In genomic region chr20:61581825-61582188, GRCh38 we compare ENCODE assay signal across 31 cellular contexts.
"Had no signal": no experiment of that assay in that cellular context is flagged by ENCODE, and none has a peak within 500 bp of the region (broad histone marks: within the 10 kb centered on the region; RNA-seq: fewer than 3 reads in every experiment).

No MANE protein-coding gene starts in this region.

- DNase-seq: activated CD4-positive, alpha-beta T cell treated with anti-CD3 and anti-CD28 coated beads for 1 hour; activated CD4-positive, alpha-beta T cell treated with anti-CD3 and anti-CD28 coated beads for 48 hours; activated CD4-positive, alpha-beta T cell treated with anti-CD3 and anti-CD28 coated beads, Interleukin-2, amount 50 U/mL, for 4 hours; activated CD4-positive, CD25-positive, alpha-beta regulatory T cell; activated CD8-positive, alpha-beta T cell treated with anti-CD3 and anti-CD28 coated beads for 36 hours; activated effector memory CD4-positive, alpha-beta T cell treated with anti-CD3 and anti-CD28 coated beads, Interleukin-2, amount 50 U/mL, for 16 hours; activated naive CD4-positive, alpha-beta T cell; activated naive CD4-positive, alpha-beta T cell treated with anti-CD3 and anti-CD28 coated beads, Interleukin-2, amount 50 U/mL, for 16 hours; activated naive CD8-positive, alpha-beta T cell treated with anti-CD3 and anti-CD28 coated beads for 36 hours; activated T-cell treated with anti-CD3 and anti-CD28 coated beads, Interleukin-2, amount 50 U/mL, for 1 hour; activated T-cell treated with anti-CD3 and anti-CD28 coated beads, Interleukin-2, amount 50 U/mL, for 72 hours; amniotic stem cell; aorta; brain microvascular endothelial cell; central memory CD4-positive, alpha-beta T cell; Karpas-422; NCI-H1048; NCI-H1105 treated with DMSO at 0.1 percent for 48 hours; NCI-H1436; NCI-H1694 treated with DMSO at 0.1 percent for 48 hours; NCI-H2029; NCI-H345; NCI-H524 treated with DMSO at 0.1 percent for 48 hours; PC-3; Peyer's patch; SHP77 treated with DMSO at 0.1 percent for 48 hours; SK-N-SH had no signal

- H3K27me3 ChIP-seq: brain microvascular endothelial cell, Peyer's patch had no signal

- H3K27me3 Mint-ChIP-seq: activated naive CD8-positive, alpha-beta T cell treated with anti-CD3 and anti-CD28 coated beads for 36 hours had no signal

- H3K9ac ChIP-seq: SK-N-SH had no signal

- H3K36me3 ChIP-seq: brain microvascular endothelial cell, Peyer's patch, SJSA1 had no signal

- H3K4me3 Mint-ChIP-seq: activated CD8-positive, alpha-beta T cell treated with anti-CD3 and anti-CD28 coated beads for 36 hours; activated naive CD8-positive, alpha-beta T cell treated with anti-CD3 and anti-CD28 coated beads for 36 hours; activated T-cell treated with anti-CD3 and anti-CD28 coated beads, Interleukin-2, amount 50 U/mL, for 72 hours; activated T-helper 17 cell treated with anti-CD3 and anti-CD28 coated beads, Interleukin-2, amount 50 U/mL, for 72 hours; T-helper 1 cell treated with Interleukin-12 subunit alpha and Interleukin-12 subunit beta and Interleukin-4 antibody, amounts not matched to agents 30 μg/mL and 1 μg/mL, for 36 hours; T-helper 2 cell treated with Interferon-gamma antibody and Interleukin-4, amounts not matched to agents 5 μg/mL and 100 μg/mL, for 36 hours had no signal

- H3K27ac ChIP-seq: brain microvascular endothelial cell, Peyer's patch, SJSA1 had no signal

- H3K27ac Mint-ChIP-seq: activated CD8-positive, alpha-beta T cell treated with anti-CD3 and anti-CD28 coated beads for 36 hours; activated naive CD8-positive, alpha-beta T cell treated with anti-CD3 and anti-CD28 coated beads for 36 hours; activated T-cell treated with anti-CD3 and anti-CD28 coated beads, Interleukin-2, amount 50 U/mL, for 72 hours; activated T-helper 17 cell treated with anti-CD3 and anti-CD28 coated beads, Interleukin-2, amount 50 U/mL, for 72 hours; T-helper 1 cell treated with Interleukin-12 subunit alpha and Interleukin-12 subunit beta and Interleukin-4 antibody, amounts not matched to agents 30 μg/mL and 1 μg/mL, for 36 hours; T-helper 2 cell treated with Interferon-gamma antibody and Interleukin-4, amounts not matched to agents 5 μg/mL and 100 μg/mL, for 36 hours had no signal

- H3K4me3 ChIP-seq: Peyer's patch, SJSA1 had no signal

- H3K9me3 Mint-ChIP-seq: activated CD8-positive, alpha-beta T cell treated with anti-CD3 and anti-CD28 coated beads for 36 hours; activated naive CD8-positive, alpha-beta T cell treated with anti-CD3 and anti-CD28 coated beads for 36 hours; activated T-cell treated with anti-CD3 and anti-CD28 coated beads, Interleukin-2, amount 50 U/mL, for 72 hours; activated T-helper 17 cell treated with anti-CD3 and anti-CD28 coated beads, Interleukin-2, amount 50 U/mL, for 72 hours; T-helper 1 cell treated with Interleukin-12 subunit alpha and Interleukin-12 subunit beta and Interleukin-4 antibody, amounts not matched to agents 30 μg/mL and 1 μg/mL, for 36 hours; T-helper 2 cell treated with Interferon-gamma antibody and Interleukin-4, amounts not matched to agents 5 μg/mL and 100 μg/mL, for 36 hours had no signal

- H3K9me3 ChIP-seq: Peyer's patch, SJSA1, SK-N-SH had no signal

- H3K36me3 Mint-ChIP-seq: activated naive CD8-positive, alpha-beta T cell treated with anti-CD3 and anti-CD28 coated beads for 36 hours had no signal

- H3K4me2 ChIP-seq: SK-N-SH had no signal

- ATAC-seq: activated CD8-positive, alpha-beta T cell treated with anti-CD3 and anti-CD28 coated beads for 36 hours; activated T-cell treated with anti-CD3 and anti-CD28 coated beads, Interleukin-2, amount 50 U/mL, for 72 hours; activated T-helper 17 cell treated with anti-CD3 and anti-CD28 coated beads, Interleukin-2, amount 50 U/mL, for 72 hours; PC-3 had no signal

- H3K4me1 Mint-ChIP-seq: activated naive CD8-positive, alpha-beta T cell treated with anti-CD3 and anti-CD28 coated beads for 36 hours; activated T-helper 17 cell treated with anti-CD3 and anti-CD28 coated beads, Interleukin-2, amount 50 U/mL, for 72 hours had no signal

- H3K4me1 ChIP-seq: Peyer's patch, SJSA1 had no signal
